ENCODE assay signal across 1 cellular context in genomic region chr6:170584181-170584953, GRCh38.
TF ChIP-seq lines count a peak whose summit lies in the region.

TSS of gene PDCD2 (minus strand) at chr6:170584637. CDS start at chr6:170584581, 56 bp downstream.

TF ChIP-seq in K562, 482 proteins besides CTCF, POLR2A, EP300 and RAD21 (continued from another document and continues in another):
- TF ChIP-seq, protein P1, sequence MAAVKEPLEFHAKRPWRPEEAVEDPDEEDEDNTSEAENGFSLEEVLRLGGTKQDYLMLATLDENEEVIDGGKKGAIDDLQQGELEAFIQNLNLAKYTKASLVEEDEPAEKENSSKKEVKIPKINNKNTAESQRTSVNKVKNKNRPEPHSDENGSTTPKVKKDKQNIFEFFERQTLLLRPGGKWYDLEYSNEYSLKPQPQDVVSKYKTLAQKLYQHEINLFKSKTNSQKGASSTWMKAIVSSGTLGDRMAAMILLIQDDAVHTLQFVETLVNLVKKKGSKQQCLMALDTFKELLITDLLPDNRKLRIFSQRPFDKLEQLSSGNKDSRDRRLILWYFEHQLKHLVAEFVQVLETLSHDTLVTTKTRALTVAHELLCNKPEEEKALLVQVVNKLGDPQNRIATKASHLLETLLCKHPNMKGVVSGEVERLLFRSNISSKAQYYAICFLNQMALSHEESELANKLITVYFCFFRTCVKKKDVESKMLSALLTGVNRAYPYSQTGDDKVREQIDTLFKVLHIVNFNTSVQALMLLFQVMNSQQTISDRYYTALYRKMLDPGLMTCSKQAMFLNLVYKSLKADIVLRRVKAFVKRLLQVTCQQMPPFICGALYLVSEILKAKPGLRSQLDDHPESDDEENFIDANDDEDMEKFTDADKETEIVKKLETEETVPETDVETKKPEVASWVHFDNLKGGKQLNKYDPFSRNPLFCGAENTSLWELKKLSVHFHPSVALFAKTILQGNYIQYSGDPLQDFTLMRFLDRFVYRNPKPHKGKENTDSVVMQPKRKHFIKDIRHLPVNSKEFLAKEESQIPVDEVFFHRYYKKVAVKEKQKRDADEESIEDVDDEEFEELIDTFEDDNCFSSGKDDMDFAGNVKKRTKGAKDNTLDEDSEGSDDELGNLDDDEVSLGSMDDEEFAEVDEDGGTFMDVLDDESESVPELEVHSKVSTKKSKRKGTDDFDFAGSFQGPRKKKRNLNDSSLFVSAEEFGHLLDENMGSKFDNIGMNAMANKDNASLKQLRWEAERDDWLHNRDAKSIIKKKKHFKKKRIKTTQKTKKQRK (IDR thresholded peaks at IDR 0.05; ENCODE audit: borderline replicate concordance, low read depth, low read length): no peak
- TF ChIP-seq NFXL1 (CRISPR knock-in tag; IDR thresholded peaks at IDR 0.05): no peak
- TF ChIP-seq CHD2 (IDR thresholded peaks at IDR 0.05; ENCODE audit: low read depth, low read length): no peak; the same call in 1 of the 2 replicates
- TF ChIP-seq, protein P2, sequence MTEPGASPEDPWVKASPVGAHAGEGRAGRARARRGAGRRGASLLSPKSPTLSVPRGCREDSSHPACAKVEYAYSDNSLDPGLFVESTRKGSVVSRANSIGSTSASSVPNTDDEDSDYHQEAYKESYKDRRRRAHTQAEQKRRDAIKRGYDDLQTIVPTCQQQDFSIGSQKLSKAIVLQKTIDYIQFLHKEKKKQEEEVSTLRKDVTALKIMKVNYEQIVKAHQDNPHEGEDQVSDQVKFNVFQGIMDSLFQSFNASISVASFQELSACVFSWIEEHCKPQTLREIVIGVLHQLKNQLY (CRISPR knock-in tag; conservative IDR thresholded peaks at IDR 0.05): 0 out of 4 replicates have a peak, but pooled peaks of 1 of the 2 experiments have one; percentile 60
- TF ChIP-seq RFX7 (CRISPR knock-in tag; IDR thresholded peaks at IDR 0.05): no peak
- TF ChIP-seq, protein P3, sequence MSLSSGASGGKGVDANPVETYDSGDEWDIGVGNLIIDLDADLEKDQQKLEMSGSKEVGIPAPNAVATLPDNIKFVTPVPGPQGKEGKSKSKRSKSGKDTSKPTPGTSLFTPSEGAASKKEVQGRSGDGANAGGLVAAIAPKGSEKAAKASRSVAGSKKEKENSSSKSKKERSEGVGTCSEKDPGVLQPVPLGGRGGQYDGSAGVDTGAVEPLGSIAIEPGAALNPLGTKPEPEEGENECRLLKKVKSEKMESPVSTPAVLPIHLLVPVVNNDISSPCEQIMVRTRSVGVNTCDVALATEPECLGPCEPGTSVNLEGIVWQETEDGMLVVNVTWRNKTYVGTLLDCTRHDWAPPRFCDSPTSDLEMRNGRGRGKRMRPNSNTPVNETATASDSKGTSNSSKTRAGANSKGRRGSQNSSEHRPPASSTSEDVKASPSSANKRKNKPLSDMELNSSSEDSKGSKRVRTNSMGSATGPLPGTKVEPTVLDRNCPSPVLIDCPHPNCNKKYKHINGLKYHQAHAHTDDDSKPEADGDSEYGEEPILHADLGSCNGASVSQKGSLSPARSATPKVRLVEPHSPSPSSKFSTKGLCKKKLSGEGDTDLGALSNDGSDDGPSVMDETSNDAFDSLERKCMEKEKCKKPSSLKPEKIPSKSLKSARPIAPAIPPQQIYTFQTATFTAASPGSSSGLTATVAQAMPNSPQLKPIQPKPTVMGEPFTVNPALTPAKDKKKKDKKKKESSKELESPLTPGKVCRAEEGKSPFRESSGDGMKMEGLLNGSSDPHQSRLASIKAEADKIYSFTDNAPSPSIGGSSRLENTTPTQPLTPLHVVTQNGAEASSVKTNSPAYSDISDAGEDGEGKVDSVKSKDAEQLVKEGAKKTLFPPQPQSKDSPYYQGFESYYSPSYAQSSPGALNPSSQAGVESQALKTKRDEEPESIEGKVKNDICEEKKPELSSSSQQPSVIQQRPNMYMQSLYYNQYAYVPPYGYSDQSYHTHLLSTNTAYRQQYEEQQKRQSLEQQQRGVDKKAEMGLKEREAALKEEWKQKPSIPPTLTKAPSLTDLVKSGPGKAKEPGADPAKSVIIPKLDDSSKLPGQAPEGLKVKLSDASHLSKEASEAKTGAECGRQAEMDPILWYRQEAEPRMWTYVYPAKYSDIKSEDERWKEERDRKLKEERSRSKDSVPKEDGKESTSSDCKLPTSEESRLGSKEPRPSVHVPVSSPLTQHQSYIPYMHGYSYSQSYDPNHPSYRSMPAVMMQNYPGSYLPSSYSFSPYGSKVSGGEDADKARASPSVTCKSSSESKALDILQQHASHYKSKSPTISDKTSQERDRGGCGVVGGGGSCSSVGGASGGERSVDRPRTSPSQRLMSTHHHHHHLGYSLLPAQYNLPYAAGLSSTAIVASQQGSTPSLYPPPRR (CRISPR knock-in tag; IDR thresholded peaks at IDR 0.05; ENCODE audit: borderline replicate concordance): no peak
- no peak for TF ChIP-seq NFE2L1 (tag; IDR thresholded peaks at IDR 0.05; ENCODE audit: borderline replicate concordance, low read depth)
- TF ChIP-seq MAFG (tag; conservative IDR thresholded peaks at IDR 0.05): no peak
- no peak for TF ChIP-seq LEF1 (IDR thresholded peaks at IDR 0.05)
- peak; percentile 84 for TF ChIP-seq ETV5 (CRISPR knock-in tag; IDR thresholded peaks at IDR 0.05; ENCODE audit: low read depth)
- peak; percentile 10; the same call in 1 of the 2 replicates for TF ChIP-seq E2F3 (CRISPR knock-in tag; IDR thresholded peaks at IDR 0.05)
- no peak for TF ChIP-seq GTF3C2 (IDR thresholded peaks at IDR 0.05; ENCODE audit: borderline replicate concordance, extremely low read depth, insufficient read length)
- TF ChIP-seq ZNF764 (CRISPR knock-in tag; IDR thresholded peaks at IDR 0.05; ENCODE audit: low read depth): no peak
- TF ChIP-seq CLOCK (CRISPR knock-in tag; IDR thresholded peaks at IDR 0.05; ENCODE audit: borderline replicate concordance): no peak
- TF ChIP-seq CREB3 (tag; conservative IDR thresholded peaks at IDR 0.05; ENCODE audit: low read depth): no peak
- peak; percentile 88 for TF ChIP-seq SUPT5H (IDR thresholded peaks at IDR 0.05)
- no peak for TF ChIP-seq CBX8 (IDR thresholded peaks at IDR 0.05; ENCODE audit: borderline replicate concordance, extremely low read depth, low read depth, low read length, poor library complexity, severe bottlenecking)
- TF ChIP-seq LCOR (CRISPR knock-in tag; IDR thresholded peaks at IDR 0.05): no peak
- no peak for TF ChIP-seq TFE3 (CRISPR knock-in tag; IDR thresholded peaks at IDR 0.05)
- no peak for TF ChIP-seq SMARCE1 (IDR thresholded peaks at IDR 0.05)
- no peak for TF ChIP-seq U2AF2 (optimal IDR thresholded peaks at IDR 0.05; ENCODE audit: low read depth, low read length)
- no peak for TF ChIP-seq NR2C1 (IDR thresholded peaks at IDR 0.05)
- no peak for TF ChIP-seq NR2C1 (tag; IDR thresholded peaks at IDR 0.05)
- TF ChIP-seq FUS (optimal IDR thresholded peaks at IDR 0.05; ENCODE audit: low read depth, low read length): peak; percentile 50
- 0 out of 2 replicates have a peak, but pooled peaks have one; percentile 7 for TF ChIP-seq ATF6 (CRISPR knock-in tag; IDR thresholded peaks at IDR 0.05)
- TF ChIP-seq ZNF76 (CRISPR knock-in tag; IDR thresholded peaks at IDR 0.05; ENCODE audit: borderline replicate concordance): 0 out of 2 replicates have a peak, but pooled peaks have one; percentile 19
- TF ChIP-seq, protein P4, sequence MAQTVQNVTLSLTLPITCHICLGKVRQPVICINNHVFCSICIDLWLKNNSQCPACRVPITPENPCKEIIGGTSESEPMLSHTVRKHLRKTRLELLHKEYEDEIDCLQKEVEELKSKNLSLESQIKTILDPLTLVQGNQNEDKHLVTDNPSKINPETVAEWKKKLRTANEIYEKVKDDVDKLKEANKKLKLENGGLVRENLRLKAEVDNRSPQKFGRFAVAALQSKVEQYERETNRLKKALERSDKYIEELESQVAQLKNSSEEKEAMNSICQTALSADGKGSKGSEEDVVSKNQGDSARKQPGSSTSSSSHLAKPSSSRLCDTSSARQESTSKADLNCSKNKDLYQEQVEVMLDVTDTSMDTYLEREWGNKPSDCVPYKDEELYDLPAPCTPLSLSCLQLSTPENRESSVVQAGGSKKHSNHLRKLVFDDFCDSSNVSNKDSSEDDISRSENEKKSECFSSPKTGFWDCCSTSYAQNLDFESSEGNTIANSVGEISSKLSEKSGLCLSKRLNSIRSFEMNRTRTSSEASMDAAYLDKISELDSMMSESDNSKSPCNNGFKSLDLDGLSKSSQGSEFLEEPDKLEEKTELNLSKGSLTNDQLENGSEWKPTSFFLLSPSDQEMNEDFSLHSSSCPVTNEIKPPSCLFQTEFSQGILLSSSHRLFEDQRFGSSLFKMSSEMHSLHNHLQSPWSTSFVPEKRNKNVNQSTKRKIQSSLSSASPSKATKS (CRISPR knock-in tag; IDR thresholded peaks at IDR 0.05): no peak
- TF ChIP-seq SAFB2 (IDR thresholded peaks at IDR 0.05; ENCODE audit: borderline replicate concordance, low read depth, low read length, severe bottlenecking): no peak
- peak; percentile 33; the same call in 1 of the 2 replicates for TF ChIP-seq SPI1 (IDR thresholded peaks at IDR 0.05; ENCODE audit: borderline replicate concordance, low read depth, low read length)
